In the genomic region with DNA sequence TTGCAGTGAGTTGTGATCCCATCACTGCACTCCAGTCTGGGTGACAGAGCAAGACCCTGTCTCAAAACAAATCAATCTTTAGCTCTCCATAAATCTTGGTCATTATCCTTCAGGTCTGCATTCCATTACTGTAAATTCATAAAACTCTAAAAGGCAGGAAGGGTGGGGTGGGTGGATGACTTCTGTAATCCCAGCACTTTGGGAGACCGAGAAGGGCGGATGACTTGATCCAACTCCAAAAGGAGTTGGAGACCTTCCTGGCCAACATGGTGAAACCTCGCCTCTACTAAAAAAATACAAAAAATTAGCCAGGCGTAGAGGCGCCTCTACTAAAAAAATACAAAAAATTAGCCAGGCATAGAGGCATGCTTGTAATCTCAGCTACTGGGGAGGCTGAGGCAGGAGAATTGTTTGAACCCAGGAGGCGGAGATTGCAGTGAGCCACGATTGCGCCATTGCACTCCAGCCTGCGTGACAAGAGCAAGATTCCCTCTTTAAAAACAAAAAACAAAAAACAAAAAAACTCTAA, we compare ENCODE assay signal across 20 cellular contexts. TPM values are rescaled to one million over a fixed set of nuclear protein-coding genes. Genes with fewer than 3 reads are reported as not detected.
DNase-seq lines count a peak whose midpoint lies in the region; ATAC-seq and TF ChIP-seq lines count a peak whose summit lies in the region.
"Had no signal": no experiment of that assay in that cellular context is flagged by ENCODE, and none has a peak within 500 bp of the region (broad histone marks: within the 10 kb centered on the region; RNA-seq: fewer than 3 reads in every experiment).

No MANE protein-coding gene starts in this region.

- H4K8ac ChIP-seq in mesenchymal stem cell (ENCODE audit: low read length) = no peak overlapping the region

- no peaks in the 10 kb centered on the region for H3K9me3 Mint-ChIP-seq in activated naive CD8-positive, alpha-beta T cell treated with anti-CD3 and anti-CD28 coated beads, Interleukin-2, amount 50 U/mL, for 24 hours
- H3K9me3 Mint-ChIP-seq: H9 had no signal

- no peak overlapping the region for H3K4me3 ChIP-seq in HEK293 (ENCODE audit: low read depth, low read length)
- H3K4me3 ChIP-seq in mesenchymal stem cell (ENCODE audit: insufficient read depth in 1 of 2, low read depth in 1 of 2, low read length in 2 of 2) = no peak overlapping the region
- no peak overlapping the region for H3K4me3 ChIP-seq in transverse colon
- H3K4me3 ChIP-seq: MG63 had no signal

- H3K9me3 ChIP-seq in HEK293 (ENCODE audit: control insufficient read depth, insufficient read depth, low read depth, low read length) (no peaks in the 10 kb centered on the region), mesenchymal stem cell (ENCODE audit: control insufficient read depth, low read length) (no peaks in the 10 kb centered on the region), transverse colon (no peaks in the 10 kb centered on the region)
- H3K9me3 ChIP-seq: MG63 had no signal

- H3K27me3 Mint-ChIP-seq in activated naive CD8-positive, alpha-beta T cell treated with anti-CD3 and anti-CD28 coated beads, Interleukin-2, amount 50 U/mL, for 24 hours = no peaks in the 10 kb centered on the region

- no peak for ATAC-seq in activated naive CD8-positive, alpha-beta T cell treated with anti-CD3 and anti-CD28 coated beads, Interleukin-2, amount 50 U/mL, for 24 hours
- no peak for ATAC-seq in GM18867 (IDR thresholded peaks at IDR 0.05; ENCODE audit: unreplicated experiment)
- ATAC-seq: PC-3 had no signal

- H3K14ac ChIP-seq in mesenchymal stem cell (ENCODE audit: low read length in 2 of 2) = no peak overlapping the region

- no peak overlapping the region for H3K27ac ChIP-seq in HEK293 (ENCODE audit: extremely low read depth, low read depth, low read length)
- H3K27ac ChIP-seq in mesenchymal stem cell (ENCODE audit: low read length, poor library complexity, severe bottlenecking) = peak overlapping the region; percentile 58
- no peak overlapping the region for H3K27ac ChIP-seq in transverse colon
- H3K27ac ChIP-seq: C4-2B had no signal

- DNase-seq in Caki2 (ENCODE audit: low read depth) (peak; percentile 96), mesenchymal stem cell (no peak), amygdala (lab: John Stamatoyannopoulos, UW) (no peak), transverse colon (no peak), NCI-H510A treated with DMSO at 0.1 percent for 48 hours (lab: John Stamatoyannopoulos, UW) (no peak)
- DNase-seq in activated naive CD8-positive, alpha-beta T cell treated with anti-CD3 and anti-CD28 coated beads, Interleukin-2, amount 50 U/mL, for 24 hours = no peak
- DNase-seq: ACHN, DMS79 treated with DMSO at 0.1 percent for 48 hours, H9, Kasumi-1, MG63, NCI-H1092 treated with DMSO at 0.1 percent for 48 hours, NCI-H510A, NCI-H82, PC-3, RPMI8226, SIG-M5 had no signal

- H3K4me3 Mint-ChIP-seq in activated naive CD8-positive, alpha-beta T cell treated with anti-CD3 and anti-CD28 coated beads, Interleukin-2, amount 50 U/mL, for 24 hours = no peak overlapping the region

- H3K18ac ChIP-seq in mesenchymal stem cell (ENCODE audit: low read depth in 1 of 2, low read length in 2 of 2) = no peak overlapping the region

- peaks cover 8 to 12% of the 10 kb centered on the region in 2 experiments; a peak in 2 of 3 replicates for H3K36me3 ChIP-seq in HEK293 (ENCODE audit: control insufficient read depth in 2 of 2, insufficient read depth in 1 of 2, low read length in 2 of 2)
- peaks cover 0 to 9% of the 10 kb centered on the region in 2 experiments for H3K36me3 ChIP-seq in mesenchymal stem cell (ENCODE audit: control insufficient read depth in 1 of 2, insufficient read depth in 2 of 2, low read depth in 1 of 2, low read length in 2 of 2)
- no peaks in the 10 kb centered on the region for H3K36me3 ChIP-seq in transverse colon

- no peak overlapping the region for H2AFZ ChIP-seq in mesenchymal stem cell (ENCODE audit: low read depth, low read length)

- peak overlapping the region; percentile 52 for H3K27ac Mint-ChIP-seq in activated naive CD8-positive, alpha-beta T cell treated with anti-CD3 and anti-CD28 coated beads, Interleukin-2, amount 50 U/mL, for 24 hours

- peaks cover 15% of the 10 kb centered on the region for H3K36me3 Mint-ChIP-seq in activated naive CD8-positive, alpha-beta T cell treated with anti-CD3 and anti-CD28 coated beads, Interleukin-2, amount 50 U/mL, for 24 hours (ENCODE audit: low read depth)

- H4K91ac ChIP-seq in mesenchymal stem cell (ENCODE audit: low read length) = no peak overlapping the region

- TF ChIP-seq POLR2A in transverse colon (IDR thresholded peaks at IDR 0.05) = no peak

- intact Hi-C loops in transverse colon (cut with DNase I; ENCODE audit: low total_unique reads) = no loop called here

- H2AK5ac ChIP-seq in mesenchymal stem cell (ENCODE audit: low read length, severe bottlenecking) = no peak overlapping the region

- H3K4ac ChIP-seq in mesenchymal stem cell (ENCODE audit: low read depth in 1 of 2, low read length in 2 of 2) = no peak overlapping the region

- H3K4me2 ChIP-seq in mesenchymal stem cell (ENCODE audit: low read length, poor library complexity, severe bottlenecking) = peak overlapping the region; percentile 32

- no peak overlapping the region for H3K9ac ChIP-seq in mesenchymal stem cell (ENCODE audit: low read length)

- H2BK12ac ChIP-seq in mesenchymal stem cell (ENCODE audit: low read length in 2 of 2) = no peak overlapping the region

- TF ChIP-seq CTCF in HEK293 (tag by site-specific recombination; IDR thresholded peaks at IDR 0.05) (no peak), transverse colon (IDR thresholded peaks at IDR 0.05) (no peak)

- POLR2A ChIA-PET in HEK293 (lab: Yijun Ruan, JAX) = interaction anchor here (0.8 to 7.5 kb wide), 3 partner anchors 12 to 90 kb away, joined by 3 to 106 read pairs (median 3); partner anchors contain the start of genes ATP5MC1 and SNF8

- H3K23ac ChIP-seq in mesenchymal stem cell (ENCODE audit: low read length in 2 of 2) = no peak overlapping the region

- H3K79me1 ChIP-seq in mesenchymal stem cell (replicated peaks; ENCODE audit: low read length, poor library complexity, severe bottlenecking) = peaks cover 2% of the 10 kb centered on the region

- peaks cover 26% of the 10 kb centered on the region for H3K4me1 Mint-ChIP-seq in activated naive CD8-positive, alpha-beta T cell treated with anti-CD3 and anti-CD28 coated beads, Interleukin-2, amount 50 U/mL, for 24 hours

- CTCF ChIA-PET in HEK293 (lab: Yijun Ruan, JAX) = interaction anchor here (0.6 kb wide), 1 partner anchor 44 kb away, joined by 3 read pairs; no protein-coding TSS in a partner anchor

- H2BK5ac ChIP-seq in mesenchymal stem cell (ENCODE audit: low read depth, low read length, poor library complexity, severe bottlenecking) = no peak overlapping the region

- H3K4me1 ChIP-seq in HEK293 (ENCODE audit: control insufficient read depth, insufficient read depth, low read length) (peaks cover 16% of the 10 kb centered on the region), mesenchymal stem cell (ENCODE audit: control insufficient read depth, insufficient read depth, low read depth, low read length) (peaks cover 13% of the 10 kb centered on the region), transverse colon (peaks cover 13 to 27% (median 24%) of the 10 kb centered on the region in 4 donors)

- in situ Hi-C loops in Caki2 (cut with HindIII; ENCODE audit: low pct_unique_long_range_greater_than_20kb, low sequenced_read_pairs) = no loop called here
- in situ Hi-C loops in transverse colon (cut with MboI; ENCODE audit: low pct_ligation_motif_present in 1 of 4, low pct_unique_long_range_greater_than_20kb in 1 of 4, low sequenced_read_pairs in 3 of 4) = no loop called here

- 96% methylated on average over 9 of the region's 9 CpGs for WGBS in mesenchymal stem cell
- 83 to 88% methylated on average over 9 of the region's 9 CpGs for WGBS in transverse colon (ENCODE audit: low coverage in 1 of 2), 2 donors

- no peak for TF ChIP-seq EP300 in transverse colon (IDR thresholded peaks at IDR 0.05; ENCODE audit: low read depth)

- H3K27me3 ChIP-seq in mesenchymal stem cell (ENCODE audit: control insufficient read depth in 1 of 2, insufficient read depth in 1 of 2, low read length in 2 of 2) (no peaks in the 10 kb centered on the region), transverse colon (no peaks in the 10 kb centered on the region)
- H3K27me3 ChIP-seq: MG63 had no signal

- no peak overlapping the region for H2BK120ac ChIP-seq in mesenchymal stem cell (ENCODE audit: low read depth, low read length)

- no peak overlapping the region for H2BK15ac ChIP-seq in mesenchymal stem cell (ENCODE audit: low read depth, poor library complexity, severe bottlenecking)

TF ChIP-seq in HEK293, 187 proteins besides CTCF, POLR2A, EP300 and RAD21:
- peak; percentile 56; the same call in 1 of the 2 replicates for TF ChIP-seq KLF1 (tag by site-specific recombination; IDR thresholded peaks at IDR 0.05)
- TF ChIP-seq GLIS2 (tag by site-specific recombination; IDR thresholded peaks at IDR 0.05) = no peak

RNA-seq across cellular contexts. Expression of gene UBE2Z, which starts 2.2 kb away (rescaled TPM):
- total RNA-seq in Caki2 (2014; rRNA removed; shearing (Covaris generic); ENCODE audit: low replicate concordance) = 151 and 159 TPM in 2 replicates
- polyA plus RNA-seq in mesenchymal stem cell (2013, experiment 1 of 2) = 74.4 TPM
- polyA plus RNA-seq in mesenchymal stem cell (2013, experiment 2 of 2) = 73.9 TPM
- total RNA-seq in transverse colon = 10 to 100 TPM; 33.2 to 70.8 (median 47.6) TPM

RNA-seq across cellular contexts. Expression of gene ATP5MC1, which starts 13.5 kb away (rescaled TPM):
- total RNA-seq in Caki2 (2014; rRNA removed; shearing (Covaris generic); ENCODE audit: low replicate concordance) = 65.0 and 102 TPM in 2 replicates
- 132 TPM for polyA plus RNA-seq in mesenchymal stem cell (2013, experiment 1 of 2)
- 123 TPM for polyA plus RNA-seq in mesenchymal stem cell (2013, experiment 2 of 2)
- 100 to 1,000 TPM in 3 of 4 donors, 10 to 100 TPM in 1; 94.7 to 214 (median 153) TPM for total RNA-seq in transverse colon

RNA-seq across cellular contexts. Expression of gene SNF8, which starts 38.6 kb away (rescaled TPM):
- total RNA-seq in Caki2 (2014; rRNA removed; shearing (Covaris generic); ENCODE audit: low replicate concordance) = 467 and 493 TPM in 2 replicates
- polyA plus RNA-seq in mesenchymal stem cell (2013, experiment 1 of 2) = 126 TPM
- 126 TPM for polyA plus RNA-seq in mesenchymal stem cell (2013, experiment 2 of 2)
- total RNA-seq in transverse colon = 10 to 100 TPM; 44.1 to 67.7 (median 62.0) TPM
